Comparison of ENCODE assay signal across 24 cellular contexts in genomic region chr6:108322728-108323127, GRCh38.
"Had no signal": no experiment of that assay in that cellular context is flagged by ENCODE, and none has a peak within 500 bp of the region (broad histone marks: within the 10 kb centered on the region; RNA-seq: fewer than 3 reads in every experiment).

No MANE protein-coding gene starts in this region.

- H2AFZ ChIP-seq: hepatocyte had no signal

- DNase-seq: head of caudate nucleus; islet precursor cell; mesendoderm; naive thymus-derived CD8-positive, alpha-beta T cell; nucleus accumbens; pancreas; posterior cingulate gyrus; small intestine; spleen; stimulated activated CD4-positive, alpha-beta T cell treated with anti-CD3 and anti-CD28 coated beads, Interleukin-1b, Interleukin-23, amount 100 ng/mL, for 48 hours; stimulated activated CD4-positive, alpha-beta T cell treated with anti-CD3 and anti-CD28 coated beads, Interleukin-2, amount 100 ng/mL, for 48 hours; stimulated activated CD4-positive, alpha-beta T cell treated with anti-CD3 and anti-CD28 coated beads, Interleukin-4, amount 100 ng/mL, for 4 hours; stimulated activated CD8-positive, alpha-beta memory T cell treated with anti-CD3 and anti-CD28 coated beads, Interleukin-4, amount 100 ng/mL, for 48 hours; stimulated activated naive CD4-positive, alpha-beta T cell treated with Interleukin-2 at 50 U/mL for 16 hours; stimulated activated naive CD8-positive, alpha-beta T cell treated with anti-CD3 and anti-CD28 coated beads, Interleukin-15, amount 100 ng/mL, for 72 hours; substantia nigra; uterus had no signal

- H3K79me2 ChIP-seq: hepatocyte had no signal

- H3K4me1 ChIP-seq: pancreas, prostate gland, spleen, tibial nerve, uterus had no signal

- H3K36me3 ChIP-seq: prostate gland, uterus had no signal

- H3K27me3 ChIP-seq: hepatocyte, pancreas, spleen, tibial nerve, uterus had no signal

- H3K9me3 ChIP-seq: pancreas, prostate gland, tibial nerve, uterus had no signal

- ATAC-seq: left lobe of liver; naive thymus-derived CD8-positive, alpha-beta T cell; pancreas; sciatic nerve; stimulated activated memory B cell treated with anti-CD40 and anti-IgM and Interleukin-4, amounts not matched to agents 10 μg/mL and 1 μg/mL and 100 μg/mL, for 72 hours; stimulated activated naive CD8-positive, alpha-beta T cell treated with anti-CD3 and anti-CD28 coated beads, Interleukin-15, amount 100 ng/mL, for 72 hours had no signal

- H3K4me2 ChIP-seq: hepatocyte had no signal

- H3K4me3 ChIP-seq: hepatocyte, lung, pancreas, prostate gland, spleen, tibial nerve, uterus had no signal

- H3K27ac ChIP-seq: hepatocyte, pancreas, prostate gland, spleen, tibial nerve, uterus had no signal
